8 cellular contexts compared by ENCODE assay signal in genomic region chr2:9843229-9844035, GRCh38. TPM values are rescaled to one million over a fixed set of nuclear protein-coding genes. Genes with fewer than 3 reads are reported as not detected.
DNase-seq lines count a peak whose midpoint lies in the region; ATAC-seq and TF ChIP-seq lines count a peak whose summit lies in the region.

Gene TAF1B (plus strand): TSS chr2:9843474. CDS start chr2:9843542, 68 bp downstream.

- H3K4me3 ChIP-seq in ovary (peak within 1 kb of the TSS; percentile 84), thyroid gland (replicated peaks in 1 of 3) (peak within 1 kb of the TSS; percentile 59 to 99 (median 82))

- H3K9me3 ChIP-seq in ovary (no peaks in the 10 kb centered on the region), thyroid gland (no peaks in the 10 kb centered on the region)

- no peak for TF ChIP-seq CTCF in ovary (IDR thresholded peaks at IDR 0.05)
- peak in 3 of 6 experiments; percentile 32 to 35 (median 33) for TF ChIP-seq CTCF in thyroid gland (IDR thresholded peaks at IDR 0.05)

- H3K4me1 ChIP-seq in ovary (ENCODE audit: insufficient read depth) (no peaks in the 10 kb centered on the region), thyroid gland (peaks cover 5 to 10% of the 10 kb centered on the region in 2 donors)

- intact Hi-C loops in head of caudate nucleus (cut with DNase I) (no loop called here), ovary (cut with DNase I) (no loop called here), thyroid gland (cut with DNase I) (no loop called here)

- H3K36me3 ChIP-seq in ovary, result no peaks in the 10 kb centered on the region
- H3K36me3 ChIP-seq in thyroid gland, result peaks cover 0 to 9% of the 10 kb centered on the region in 2 donors

- H3K9me3 Mint-ChIP-seq in activated naive CD4-positive, alpha-beta T cell treated with anti-CD3 and anti-CD28 coated beads, Interleukin-2, amount 50 U/mL, for 72 hours, result no peaks in the 10 kb centered on the region

- 0 to 1% (median 0%) methylated on average over 67 to 70 of the region's 70 CpGs for WGBS in ovary, 3 donors
- WGBS in thyroid gland, 2 donors, result 0% methylated on average over 47 to 51 of the region's 70 CpGs

- peak within 1 kb of the TSS; percentile 86 to 94 for H3K27ac Mint-ChIP-seq in activated naive CD4-positive, alpha-beta T cell treated with anti-CD3 and anti-CD28 coated beads, Interleukin-2, amount 50 U/mL, for 72 hours

- peak; percentile 69 for DNase-seq in NCI-H1092 treated with DMSO at 0.1 percent for 48 hours (lab: John Stamatoyannopoulos, UW)
- peak; percentile 86 for DNase-seq in SKM-1 (lab: John Stamatoyannopoulos, UW; ENCODE audit: unreplicated experiment)
- DNase-seq in activated naive CD4-positive, alpha-beta T cell treated with anti-CD3 and anti-CD28 coated beads, Interleukin-2, amount 50 U/mL, for 72 hours (ENCODE audit: low spot score in 2 of 2), result peak; percentile 88
- peak; percentile 54 to 92 (median 84) for DNase-seq in head of caudate nucleus
- DNase-seq in ovary, result peak; percentile 82 to 93 (median 85)
- peak; percentile 85 to 89 for DNase-seq in thyroid gland

- TF ChIP-seq POLR2A in GM10847 (IDR thresholded peaks at IDR 0.05; ENCODE audit: extremely low read depth, insufficient read length) (peak; percentile 73), ovary (IDR thresholded peaks at IDR 0.05) (peak; percentile 45), thyroid gland (IDR thresholded peaks at IDR 0.05) (peak in 1 of 2 donors; percentile 68)

- TF ChIP-seq EP300 in ovary (IDR thresholded peaks at IDR 0.05), result no peak

- H3K36me3 Mint-ChIP-seq in activated naive CD4-positive, alpha-beta T cell treated with anti-CD3 and anti-CD28 coated beads, Interleukin-2, amount 50 U/mL, for 72 hours, result peaks cover 10 to 16% of the 10 kb centered on the region in 2 donors

- H3K27ac ChIP-seq in ovary (peak within 1 kb of the TSS; percentile 23 to 47), thyroid gland (peak within 1 kb of the TSS; percentile 84 to 91 (median 88))

- ATAC-seq in HG02623 (IDR thresholded peaks at IDR 0.05; ENCODE audit: unreplicated experiment), result peak; percentile 80
- ATAC-seq in activated naive CD4-positive, alpha-beta T cell treated with anti-CD3 and anti-CD28 coated beads, Interleukin-2, amount 50 U/mL, for 72 hours, result peak; percentile 88 to 89

- H3K27me3 ChIP-seq in ovary (no peaks in the 10 kb centered on the region), thyroid gland (no peaks in the 10 kb centered on the region)

RNA-seq across cellular contexts. Expression of gene TAF1B, which starts in this region (rescaled TPM):
- 10 to 100 TPM; 22.7 to 28.8 TPM for total RNA-seq in activated naive CD4-positive, alpha-beta T cell treated with anti-CD3 and anti-CD28 coated beads, Interleukin-2, amount 50 U/mL, for 72 hours
- 10 to 100 TPM; 12.6 to 22.0 (median 18.2) TPM for total RNA-seq in ovary
- polyA plus RNA-seq in ovary, result 10 to 100 TPM in 1 of 2 donors, 1 to 10 TPM in 1; 6.4 to 10.1 TPM
- total RNA-seq in thyroid gland, result 10 to 100 TPM; 18.6 to 33.9 (median 25.8) TPM

Comparison
In these comparisons a context has a peak if more than half of its experiments do, and no peak if none do; other contexts are left out.
1. Peak in every context shown above with its lines: DNase-seq, ATAC-seq, H3K4me3 ChIP-seq and H3K27ac ChIP-seq.